8 cellular contexts compared by ENCODE assay signal in the genomic region with DNA sequence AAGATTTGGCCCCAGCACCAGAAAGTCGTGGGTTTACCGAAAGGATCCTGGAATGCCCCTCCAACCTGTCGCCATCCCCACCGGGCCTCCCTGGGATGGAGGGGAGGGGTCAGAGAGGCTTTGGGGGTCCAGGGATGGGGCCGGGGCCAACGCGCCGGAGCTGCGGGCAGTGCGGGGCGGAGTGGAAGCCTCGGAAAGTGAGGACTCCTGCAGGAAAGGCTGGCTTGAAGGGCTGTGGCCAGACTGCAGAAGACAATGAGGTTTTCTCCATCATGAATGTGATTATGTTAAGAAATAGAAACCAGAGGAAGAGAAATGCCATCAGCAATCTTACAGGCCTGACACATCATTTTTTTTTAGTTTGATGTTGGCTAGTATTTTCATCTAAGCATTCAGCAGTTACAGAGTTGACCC. TPM values are rescaled to one million over a fixed set of nuclear protein-coding genes. Genes with fewer than 3 reads are reported as not detected.
DNase-seq lines count a peak whose midpoint lies in the region; ATAC-seq, FAIRE-seq and TF ChIP-seq lines count a peak whose summit lies in the region.

No MANE protein-coding gene starts in this region.

- peaks cover 24% of the 10 kb centered on the region for H3K4me1 ChIP-seq in CD4-positive, alpha-beta memory T cell (ENCODE audit: insufficient read depth, low read length)
- peaks cover 11% of the 10 kb centered on the region for H3K4me1 ChIP-seq in keratinocyte (ENCODE audit: control insufficient read depth, extremely low read depth, insufficient read depth, low read length)

- TF ChIP-seq CTCF in keratinocyte (optimal IDR thresholded peaks at IDR 0.05 in 1 of 3, IDR thresholded peaks at IDR 0.05 in 1 of 3, conservative IDR thresholded peaks at IDR 0.05 in 1 of 3; ENCODE audit: extremely low read depth in 1 of 3, insufficient read depth in 2 of 3, low read length in 3 of 3): no peak

- H3K9me3 ChIP-seq in CD4-positive, alpha-beta memory T cell (ENCODE audit: control insufficient read depth in 1 of 2, low read length in 2 of 2): no peaks in the 10 kb centered on the region
- no peaks in the 10 kb centered on the region for H3K9me3 ChIP-seq in SK-N-MC (ENCODE audit: low read depth, low read length)
- H3K9me3 ChIP-seq in keratinocyte (ENCODE audit: control insufficient read depth, low read depth, low read length): no peaks in the 10 kb centered on the region

- peak; percentile 20 for ATAC-seq in HG03342 (IDR thresholded peaks at IDR 0.05; ENCODE audit: unreplicated experiment)

- H3K27me3 ChIP-seq in CD4-positive, alpha-beta memory T cell (ENCODE audit: insufficient read depth, low read length): no peaks in the 10 kb centered on the region
- H3K27me3 ChIP-seq in keratinocyte (ENCODE audit: control insufficient read depth, extremely low read depth, insufficient read depth, low read length): no peaks in the 10 kb centered on the region

- CTCF ChIA-PET in CD4-positive, alpha-beta memory T cell (lab: Charles Lee; ENCODE audit: partially characterized antibody): interaction anchor here (0.5 to 2.4 kb wide), 4 partner anchors 62 to 197 kb away, joined by 3 to 15 read pairs (median 6); a partner anchor contains a TSS

- H3K79me2 ChIP-seq in keratinocyte (ENCODE audit: control insufficient read depth, insufficient read depth, low read length): peaks cover 55% of the 10 kb centered on the region

- no peaks in the 10 kb centered on the region for H3K9me1 ChIP-seq in keratinocyte (ENCODE audit: control insufficient read depth, extremely low read depth, insufficient read depth, low read length)

- no peak for FAIRE-seq in keratinocyte (lab: Jason Lieb, UNC)

- intact Hi-C loops in CD4-positive, alpha-beta memory T cell (cut with micrococcal nuclease): loop anchor here (1.0 kb wide), 1 partner anchor 62 kb away; no protein-coding TSS in a partner anchor

- H2AFZ ChIP-seq in keratinocyte (ENCODE audit: control insufficient read depth, low read length): peak overlapping the region; percentile 58

- H3K4me1 Mint-ChIP-seq in CD4-positive, alpha-beta memory T cell: peaks cover 28 to 48% (median 38%) of the 10 kb centered on the region in 4 donors

- peaks cover 0 to 6% of the 10 kb centered on the region in 2 donors for H3K36me3 Mint-ChIP-seq in CD4-positive, alpha-beta memory T cell

- no peaks in the 10 kb centered on the region for H3K27me3 Mint-ChIP-seq in CD4-positive, alpha-beta memory T cell

- POLR2A ChIA-PET in CD4-positive, alpha-beta memory T cell (lab: Charles Lee; ENCODE audit: partially characterized antibody): interaction anchor here (1.0 to 4.6 kb wide), 3 partner anchors 62 to 272 kb away, joined by 3 to 89 read pairs (median 7); a partner anchor contains a TSS

- peak overlapping the region; percentile 97 for H3K9ac ChIP-seq in SK-N-MC (ENCODE audit: insufficient read length)
- peak overlapping the region; percentile 92 for H3K9ac ChIP-seq in keratinocyte (ENCODE audit: control insufficient read depth, extremely low read depth, insufficient read depth, low read length)

- H4K20me1 ChIP-seq in keratinocyte (ENCODE audit: control insufficient read depth, extremely low read depth, insufficient read depth, low read length): no peaks in the 10 kb centered on the region

- DNase-seq in CD4-positive, alpha-beta memory T cell: peak in 4 of 5 donors; percentile 25 to 51 (median 34)
- peak; percentile 23 for DNase-seq in GM19238 (ENCODE audit: insufficient read length, low spot score)
- DNase-seq in SK-N-MC (ENCODE audit: low read depth, low spot score): no peak
- peak in 23 of 61 donors; percentile 5 to 65 (median 39) for DNase-seq in caudate nucleus (lab: John Stamatoyannopoulos, UW)
- no peak for DNase-seq in keratinocyte (ENCODE audit: low read depth, low spot score)
- DNase-seq in stimulated activated CD4-positive, alpha-beta T cell treated with anti-CD3 and anti-CD28 coated beads, Interleukin-12 subunit alpha, Interleukin-12 subunit beta, amount 100 ng/mL, for 48 hours (ENCODE audit: low read depth in 2 of 3, low spot score in 1 of 3): peak in 2 of 3 donors; percentile 10 to 22
- DNase-seq in middle frontal gyrus (ENCODE audit: extremely low spot score, low spot score): no peak

- dilution Hi-C loops in keratinocyte (cut with MboI; ENCODE audit: extremely low pct_ligation_motif_present, low sequenced_read_pairs): no loop called here

- peak overlapping the region; percentile 78 for H3K27ac ChIP-seq in CD4-positive, alpha-beta memory T cell (ENCODE audit: low read depth, low read length)
- H3K27ac ChIP-seq in SK-N-MC (peak overlapping the region; percentile 84), caudate nucleus (ENCODE audit: low read depth, low read length) (peak overlapping the region; percentile 80), keratinocyte (ENCODE audit: control insufficient read depth, insufficient read depth, low read length) (peak overlapping the region; percentile 82)

- H3K4me3 ChIP-seq in CD4-positive, alpha-beta memory T cell (ENCODE audit: low read length in 2 of 2): peak overlapping the region; percentile 49 to 84
- peak overlapping the region; percentile 98 for H3K4me3 ChIP-seq in SK-N-MC
- H3K4me3 ChIP-seq in keratinocyte (ENCODE audit: control insufficient read depth in 2 of 3, extremely low read depth in 1 of 3, insufficient read depth in 2 of 3, low read depth in 1 of 3, low read length in 3 of 3): peak overlapping the region; percentile 82 to 94 (median 90)

- H3K36me3 ChIP-seq in CD4-positive, alpha-beta memory T cell (ENCODE audit: insufficient read depth, low read length): no peaks in the 10 kb centered on the region
- H3K36me3 ChIP-seq in SK-N-MC (ENCODE audit: insufficient read depth, low read length) (peaks cover 27% of the 10 kb centered on the region), keratinocyte (ENCODE audit: control insufficient read depth in 2 of 2, extremely low read depth in 1 of 2, insufficient read depth in 2 of 2, low read length in 2 of 2) (no peaks in the 10 kb centered on the region)

- H3K9me3 Mint-ChIP-seq in CD4-positive, alpha-beta memory T cell: no peaks in the 10 kb centered on the region

- H3K27ac Mint-ChIP-seq in CD4-positive, alpha-beta memory T cell: peak overlapping the region; percentile 79 to 99 (median 97)

- peak overlapping the region; percentile 95 for H3K4me2 ChIP-seq in keratinocyte (ENCODE audit: control insufficient read depth, extremely low read depth, insufficient read depth, low read depth, low read length)

- peak overlapping the region; percentile 87 to 99 (median 98) for H3K4me3 Mint-ChIP-seq in CD4-positive, alpha-beta memory T cell

RNA-seq across cellular contexts. Expression of a gene that starts 0.7 kb away (rescaled TPM):
- 10 to 100 TPM; 25.6 to 26.9 TPM for total RNA-seq in CD4-positive, alpha-beta memory T cell
- 1 to 10 TPM; 1.6 to 7.5 TPM for polyA plus RNA-seq in CD4-positive, alpha-beta memory T cell
- 20.9 to 21.7 TPM (median 21.2 TPM) in 3 replicates for polyA plus RNA-seq in keratinocyte
- polyA plus RNA-seq in keratinocyte (2011; ENCODE audit: low read depth): 12.1 TPM
- 16.6 and 18.9 TPM in 2 replicates for polyA plus RNA-seq in keratinocyte (2011; cell fraction: cytosol; rRNA removed)
- 44.0 and 44.7 TPM in 2 replicates for polyA plus RNA-seq in keratinocyte (2011; cell fraction: nucleus; rRNA removed)
- polyA plus RNA-seq in keratinocyte (2012; ENCODE audit: low replicate concordance): 8.2 and 15.4 TPM in 2 replicates
- 25.5 to 44.2 TPM (median 38.8 TPM) in 3 replicates for polyA minus RNA-seq in keratinocyte
- 21.3 TPM for polyA minus RNA-seq in keratinocyte (2011; cell fraction: cytosol; rRNA and poly(A)+ RNA removed)
- 34.0 and 54.1 TPM in 2 replicates for polyA minus RNA-seq in keratinocyte (2011; cell fraction: nucleus; rRNA and poly(A)+ RNA removed)

Comparison
In these comparisons a context has a peak if more than half of its experiments do, and no peak if none do; other contexts are left out.
1. DNase-seq: peak in CD4-positive, alpha-beta memory T cell (4 of 5), GM19238 (single experiment) and stimulated activated CD4-positive, alpha-beta T cell treated with anti-CD3 and anti-CD28 coated beads, Interleukin-12 subunit alpha, Interleukin-12 subunit beta, amount 100 ng/mL, for 48 hours (2 of 3); none in SK-N-MC (single experiment), keratinocyte (single experiment) and middle frontal gyrus (single experiment).
2. Peak in every context shown above with its lines, with median percentiles within 50 percentile points of each other: H3K27ac ChIP-seq and H3K4me3 ChIP-seq.